In genomic region chr1:248714248-248714647, GRCh38 we compare ENCODE assay signal across 1 cellular context.
TF ChIP-seq lines count a peak whose summit lies in the region.

No MANE protein-coding gene starts in this region.

TF ChIP-seq in HepG2, 621 proteins besides CTCF, POLR2A, EP300 and RAD21 (continued from another document):
- TF ChIP-seq, protein P1, sequence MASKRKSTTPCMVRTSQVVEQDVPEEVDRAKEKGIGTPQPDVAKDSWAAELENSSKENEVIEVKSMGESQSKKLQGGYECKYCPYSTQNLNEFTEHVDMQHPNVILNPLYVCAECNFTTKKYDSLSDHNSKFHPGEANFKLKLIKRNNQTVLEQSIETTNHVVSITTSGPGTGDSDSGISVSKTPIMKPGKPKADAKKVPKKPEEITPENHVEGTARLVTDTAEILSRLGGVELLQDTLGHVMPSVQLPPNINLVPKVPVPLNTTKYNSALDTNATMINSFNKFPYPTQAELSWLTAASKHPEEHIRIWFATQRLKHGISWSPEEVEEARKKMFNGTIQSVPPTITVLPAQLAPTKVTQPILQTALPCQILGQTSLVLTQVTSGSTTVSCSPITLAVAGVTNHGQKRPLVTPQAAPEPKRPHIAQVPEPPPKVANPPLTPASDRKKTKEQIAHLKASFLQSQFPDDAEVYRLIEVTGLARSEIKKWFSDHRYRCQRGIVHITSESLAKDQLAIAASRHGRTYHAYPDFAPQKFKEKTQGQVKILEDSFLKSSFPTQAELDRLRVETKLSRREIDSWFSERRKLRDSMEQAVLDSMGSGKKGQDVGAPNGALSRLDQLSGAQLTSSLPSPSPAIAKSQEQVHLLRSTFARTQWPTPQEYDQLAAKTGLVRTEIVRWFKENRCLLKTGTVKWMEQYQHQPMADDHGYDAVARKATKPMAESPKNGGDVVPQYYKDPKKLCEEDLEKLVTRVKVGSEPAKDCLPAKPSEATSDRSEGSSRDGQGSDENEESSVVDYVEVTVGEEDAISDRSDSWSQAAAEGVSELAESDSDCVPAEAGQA (IDR thresholded peaks at IDR 0.05; ENCODE audit: low read depth): no peak
- TF ChIP-seq, protein P1 (CRISPR knock-in tag; IDR thresholded peaks at IDR 0.05; ENCODE audit: borderline replicate concordance): no peak
- TF ChIP-seq ZNF12 (CRISPR knock-in tag; IDR thresholded peaks at IDR 0.05): no peak
